23 cellular contexts compared by ENCODE assay signal in genomic region chr6:119727504-119728219, GRCh38.
DNase-seq lines count a peak whose midpoint lies in the region; ATAC-seq and TF ChIP-seq lines count a peak whose summit lies in the region.
"Had no signal": no experiment of that assay in that cellular context is flagged by ENCODE, and none has a peak within 500 bp of the region (broad histone marks: within the 10 kb centered on the region; RNA-seq: fewer than 3 reads in every experiment).

No MANE protein-coding gene starts in this region.

- TF ChIP-seq POLR2A in right lobe of liver (IDR thresholded peaks at IDR 0.05), result no peak

- H3K27ac Mint-ChIP-seq in immature natural killer cell, result no peak overlapping the region
- H3K27ac Mint-ChIP-seq: activated CD4-positive, alpha-beta T cell treated with anti-CD3 and anti-CD28 coated beads, Interleukin-2, amount 10 ng/mL, durations not matched to agents 24 days and 14 days had no signal

- H3K27me3 ChIP-seq in right atrium auricular region, result no peaks in the 10 kb centered on the region
- H3K27me3 ChIP-seq in mammary epithelial cell (ENCODE audit: insufficient read depth, low read length), result no peaks in the 10 kb centered on the region
- no peaks in the 10 kb centered on the region for H3K27me3 ChIP-seq in right lobe of liver
- H3K27me3 ChIP-seq in upper lobe of right lung, result no peaks in the 10 kb centered on the region
- H3K27me3 ChIP-seq: ascending aorta, colonic mucosa had no signal

- peaks cover 0 to 2% (median 0%) of the 10 kb centered on the region in 3 donors for H3K27me3 Mint-ChIP-seq in immature natural killer cell (ENCODE audit: low read depth in 3 of 3)
- H3K27me3 Mint-ChIP-seq: naive B cell; stimulated activated naive B cell treated with anti-CD40 and anti-IgM and Interleukin-4, amounts not matched to agents 10 μg/mL and 1 μg/mL and 100 μg/mL, for 72 hours had no signal

- in situ Hi-C loops in mammary epithelial cell (cut with MboI; ENCODE audit: low sequenced_read_pairs in 2 of 2), result loop anchor here (25.0 kb wide), 2 partner anchors 360 to 590 kb away; no protein-coding TSS in a partner anchor

- no peaks in the 10 kb centered on the region for H3K4me1 Mint-ChIP-seq in immature natural killer cell
- H3K4me1 Mint-ChIP-seq: activated CD4-positive, alpha-beta T cell treated with anti-CD3 and anti-CD28 coated beads, Interleukin-2, amount 10 ng/mL, durations not matched to agents 24 days and 14 days had no signal

- CTCF ChIA-PET in mammary epithelial cell (lab: Charles Lee; ENCODE audit: low non-redundant PET), result no interaction called here

- TF ChIP-seq CTCF in right atrium auricular region (IDR thresholded peaks at IDR 0.05), result no peak
- TF ChIP-seq CTCF in mammary epithelial cell (conservative IDR thresholded peaks at IDR 0.05 in 1 of 2, IDR thresholded peaks at IDR 0.05 in 1 of 2; ENCODE audit: extremely low read depth in 1 of 2, insufficient read depth in 1 of 2, low read depth in 1 of 2, low read length in 2 of 2), result no peak
- no peak for TF ChIP-seq CTCF in right lobe of liver (IDR thresholded peaks at IDR 0.05)
- TF ChIP-seq CTCF in upper lobe of right lung (IDR thresholded peaks at IDR 0.05), result no peak

- no peaks in the 10 kb centered on the region for H4K20me1 ChIP-seq in mammary epithelial cell (ENCODE audit: insufficient read depth, low read length)

- H3K9me3 ChIP-seq in right atrium auricular region (peaks cover 0 to 6% of the 10 kb centered on the region in 2 donors), mammary epithelial cell (replicated peaks; ENCODE audit: insufficient read depth, low read length) (no peaks in the 10 kb centered on the region), right lobe of liver (no peaks in the 10 kb centered on the region), upper lobe of right lung (no peaks in the 10 kb centered on the region)
- H3K9me3 ChIP-seq: ascending aorta, colonic mucosa, prostate gland had no signal

- no peak overlapping the region for H3K4me3 ChIP-seq in right atrium auricular region
- no peak overlapping the region for H3K4me3 ChIP-seq in mammary epithelial cell (replicated peaks in 1 of 3; ENCODE audit: insufficient read depth in 1 of 3, low read depth in 2 of 3, low read length in 3 of 3)
- no peak overlapping the region for H3K4me3 ChIP-seq in right lobe of liver
- no peak overlapping the region for H3K4me3 ChIP-seq in upper lobe of right lung
- H3K4me3 ChIP-seq: ascending aorta, colonic mucosa, left ventricle myocardium inferior, prostate gland had no signal

- no peaks in the 10 kb centered on the region for H3K36me3 ChIP-seq in right atrium auricular region
- no peaks in the 10 kb centered on the region for H3K36me3 ChIP-seq in mammary epithelial cell (ENCODE audit: insufficient read depth, low read length)
- no peaks in the 10 kb centered on the region for H3K36me3 ChIP-seq in right lobe of liver
- no peaks in the 10 kb centered on the region for H3K36me3 ChIP-seq in upper lobe of right lung
- H3K36me3 ChIP-seq: ascending aorta, colonic mucosa, left ventricle myocardium inferior, prostate gland had no signal

- no peak overlapping the region for H3K4me3 Mint-ChIP-seq in immature natural killer cell
- H3K4me3 Mint-ChIP-seq: activated CD4-positive, alpha-beta T cell treated with anti-CD3 and anti-CD28 coated beads, Interleukin-2, amount 10 ng/mL, durations not matched to agents 24 days and 14 days; naive B cell; stimulated activated naive B cell treated with anti-CD40 and anti-IgM and Interleukin-4, amounts not matched to agents 10 μg/mL and 1 μg/mL and 100 μg/mL, for 72 hours had no signal

- H3K9me3 Mint-ChIP-seq in immature natural killer cell, result no peaks in the 10 kb centered on the region
- H3K9me3 Mint-ChIP-seq: activated CD4-positive, alpha-beta T cell treated with anti-CD3 and anti-CD28 coated beads, Interleukin-2, amount 10 ng/mL, durations not matched to agents 24 days and 14 days had no signal

- H3K36me3 Mint-ChIP-seq in immature natural killer cell, result no peaks in the 10 kb centered on the region
- H3K36me3 Mint-ChIP-seq: naive B cell had no signal

- H3K4me1 ChIP-seq in right atrium auricular region (no peaks in the 10 kb centered on the region), mammary epithelial cell (ENCODE audit: insufficient read depth, low read length) (no peaks in the 10 kb centered on the region), right lobe of liver (peaks cover 0 to 7% (median 0%) of the 10 kb centered on the region in 4 donors), upper lobe of right lung (no peaks in the 10 kb centered on the region)
- H3K4me1 ChIP-seq: ascending aorta, colonic mucosa, left ventricle myocardium inferior, prostate gland had no signal

- dilution Hi-C loops in mammary epithelial cell (cut with HindIII; ENCODE audit: low sequenced_read_pairs), result no loop called here

- 71% methylated on average over 3 of the region's 3 CpGs for WGBS in mammary epithelial cell (ENCODE audit: low coverage, missing lambda C conversion rate)
- WGBS in right lobe of liver (ENCODE audit: insufficient coverage, low coverage, low lambda C conversion rate, missing lambda C conversion rate), result 40% methylated on average over 2 of the region's 3 CpGs

- H3K79me2 ChIP-seq in mammary epithelial cell (ENCODE audit: insufficient read depth, low read length), result no peaks in the 10 kb centered on the region

- peak overlapping the region; percentile 35 for H2AFZ ChIP-seq in mammary epithelial cell (ENCODE audit: low read depth, low read length)

- intact Hi-C loops in cardiac septum (cut with DNase I), result no loop called here
- intact Hi-C loops in mammary epithelial cell (cut with micrococcal nuclease), result loop anchor here (10.0 kb wide), 1 partner anchor 373 kb away; no protein-coding TSS in a partner anchor
- intact Hi-C loops in right lobe of liver (cut with DNase I), result no loop called here
- intact Hi-C loops in upper lobe of right lung (cut with DNase I), result no loop called here

- ATAC-seq in right lobe of liver, result peak in 3 of 4 donors; percentile 49 to 88 (median 54)
- ATAC-seq in upper lobe of right lung, result no peak
- ATAC-seq: Panc1 had no signal

- H3K27ac ChIP-seq in right atrium auricular region (no peak overlapping the region), mammary epithelial cell (ENCODE audit: insufficient read depth, low read depth, low read length) (no peak overlapping the region), right lobe of liver (no peak overlapping the region), upper lobe of right lung (no peak overlapping the region)
- H3K27ac ChIP-seq: ascending aorta, C4-2B, colonic mucosa, left ventricle myocardium inferior, prostate gland had no signal

- no TSS peak for BruUV-seq in mammary epithelial cell (replicated peaks; lab: Mats Ljungman, UMichigan)

- no peak overlapping the region for H3K4me2 ChIP-seq in mammary epithelial cell (ENCODE audit: insufficient read depth, low read depth, low read length)
- H3K4me2 ChIP-seq: SK-N-SH had no signal

- H3K9ac ChIP-seq in mammary epithelial cell (ENCODE audit: insufficient read depth, low read length), result no peak overlapping the region
- H3K9ac ChIP-seq: SK-N-SH had no signal

- DNase-seq in cardiac septum (ENCODE audit: low spot score), result peak; percentile 33
- no peak for DNase-seq in right atrium auricular region (ENCODE audit: low spot score)
- no peak for DNase-seq in mammary epithelial cell
- DNase-seq in right lobe of liver, result peak in 2 of 3 donors; percentile 48 to 57
- peak; percentile 18 for DNase-seq in upper lobe of right lung
- no peak for DNase-seq in GM03348 (ENCODE audit: low spot score)
- DNase-seq in immature natural killer cell, result no peak
- no peak for DNase-seq in NK-92 treated with Interleukin-12 subunit alpha and Interleukin-12 subunit beta, amount 100 ng/mL, for 24 hours (lab: John Stamatoyannopoulos, UW)
- DNase-seq: activated CD4-positive, alpha-beta T cell treated with anti-CD3 and anti-CD28 coated beads, Interleukin-2, amount 10 ng/mL, durations not matched to agents 24 days and 14 days; activated naive CD4-positive, alpha-beta T cell treated with Interleukin-2 at 50 U/mL for 16 hours; colonic mucosa; DND-41; foreskin fibroblast; left ventricle myocardium inferior; naive B cell; NCI-H1048; NCI-H2107; SK-N-SH; stimulated activated naive B cell treated with anti-CD40 and anti-IgM and Interleukin-4, amounts not matched to agents 10 μg/mL and 1 μg/mL and 100 μg/mL, for 72 hours had no signal

Comparison
In these comparisons a context has a peak if more than half of its experiments do, and no peak if none do; other contexts are left out.
1. DNase-seq: peak in cardiac septum (single experiment), right lobe of liver (2 of 3) and upper lobe of right lung (single experiment); none in right atrium auricular region (single experiment), mammary epithelial cell (single experiment), GM03348 (single experiment), immature natural killer cell (0 of 3) and NK-92 treated with Interleukin-12 subunit alpha and Interleukin-12 subunit beta, amount 100 ng/mL, for 24 hours (single experiment).